Comparison of ENCODE assay signal across 8 cellular contexts in the genomic region with DNA sequence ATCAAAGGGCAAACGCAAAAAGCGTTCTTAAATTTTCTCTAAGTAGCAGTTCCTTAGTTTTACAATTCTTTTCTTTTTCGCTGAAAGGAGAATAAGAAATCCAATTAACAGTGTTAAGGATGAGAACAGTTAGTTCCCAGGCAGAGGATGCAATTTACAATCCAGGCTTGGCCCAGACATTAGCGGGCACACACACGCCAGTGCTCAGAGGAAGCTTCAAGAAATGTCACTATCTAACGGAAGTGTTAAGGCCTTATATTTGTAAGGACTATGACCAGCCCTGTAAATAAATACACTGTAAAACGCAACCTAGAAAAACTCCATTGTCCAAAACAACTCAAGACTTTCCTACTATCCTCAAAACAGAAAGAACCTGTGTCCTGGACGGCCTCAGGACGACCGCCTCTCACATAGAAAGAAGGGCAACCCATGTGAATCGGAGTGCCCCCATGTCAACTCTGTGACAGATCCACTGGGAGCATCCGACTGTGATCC. TPM values are rescaled to one million over a fixed set of nuclear protein-coding genes. Genes with fewer than 3 reads are reported as not detected.
DNase-seq lines count a peak whose midpoint lies in the region; ATAC-seq, FAIRE-seq and TF ChIP-seq lines count a peak whose summit lies in the region.

No MANE protein-coding gene starts in this region.

- no peaks in the 10 kb centered on the region for H3K36me3 ChIP-seq in HUES48 (ENCODE audit: control insufficient read depth, insufficient read depth, low read length)
- no peaks in the 10 kb centered on the region for H3K36me3 ChIP-seq in HepG2 (replicated peaks in 1 of 2; ENCODE audit: control insufficient read depth in 1 of 2, insufficient read depth in 2 of 2, low read length in 2 of 2)
- no peaks in the 10 kb centered on the region for H3K36me3 ChIP-seq in testis (ENCODE audit: low read depth, missing control alignments)

- TF ChIP-seq CTCF in astrocyte of the cerebellum (IDR thresholded peaks at IDR 0.05; ENCODE audit: low read depth, low read length, missing control alignments) (no peak), HepG2 (CRISPR knock-in tag; IDR thresholded peaks at IDR 0.05) (no peak), testis (IDR thresholded peaks at IDR 0.05) (no peak)

- peak; percentile 57; the same call in 2 of the 3 replicates for ATAC-seq in HepG2
- no peak for ATAC-seq in GM18511 (IDR thresholded peaks at IDR 0.05; ENCODE audit: unreplicated experiment)
- no peak for ATAC-seq in HG03571 (IDR thresholded peaks at IDR 0.05; ENCODE audit: unreplicated experiment)

- peak overlapping the region; percentile 96 for H3K4me3 ChIP-seq in HUES48 (ENCODE audit: low read depth, low read length)
- H3K4me3 ChIP-seq in astrocyte of the cerebellum (ENCODE audit: low read depth, low read length) = peak overlapping the region; percentile 91
- peak overlapping the region; percentile 72 to 91 (median 79) for H3K4me3 ChIP-seq in HepG2 (replicated peaks in 1 of 3; ENCODE audit: insufficient read depth in 1 of 3, low read depth in 2 of 3, low read length in 3 of 3)
- H3K4me3 ChIP-seq in testis = peak overlapping the region; percentile 82 to 99

- TF ChIP-seq RAD21 in HepG2 (CRISPR knock-in tag; IDR thresholded peaks at IDR 0.05) = no peak

- H3K27ac ChIP-seq in HUES48 (ENCODE audit: low read depth, low read length) (peak overlapping the region; percentile 92), HepG2 (ENCODE audit: extremely low read length, insufficient read depth, low read length) (peak overlapping the region; percentile 89), testis (peak overlapping the region; percentile 94 to 97)

- H4K20me1 ChIP-seq in HepG2 (ENCODE audit: insufficient read depth, low read length) = no peaks in the 10 kb centered on the region

- H3K4me1 ChIP-seq in HUES48 (ENCODE audit: control insufficient read depth, insufficient read depth, low read length) (peaks cover 29% of the 10 kb centered on the region), HepG2 (ENCODE audit: insufficient read depth, low read length) (peaks cover 40% of the 10 kb centered on the region), testis (peaks cover 19% of the 10 kb centered on the region)

- peak; percentile 39 for DNase-seq in CD1c-positive myeloid dendritic cell (ENCODE audit: extremely low spot score)
- DNase-seq in astrocyte of the cerebellum (ENCODE audit: low read depth) = no peak
- DNase-seq in HepG2 (ENCODE audit: low spot score) = peak; percentile 35
- peak; percentile 30 for DNase-seq in testis
- no peak for DNase-seq in HEK293T (ENCODE audit: extremely low spot score)

- BruUV-seq in HepG2 (replicated peaks; lab: Mats Ljungman, UMichigan) = no TSS peak

- TF ChIP-seq POLR2A in HepG2 (IDR thresholded peaks at IDR 0.05; ENCODE audit: insufficient read depth in 1 of 2, low read depth in 2 of 2, low read length in 2 of 2) (no peak), testis (IDR thresholded peaks at IDR 0.05) (no peak)

- POLR2A ChIA-PET in HepG2 (lab: Yijun Ruan, JAX) (no interaction called here), HEK293T (lab: Yijun Ruan, JAX) (interaction anchor here (0.9 to 1.1 kb wide), 2 partner anchors 32 to 101 kb away, joined by 3 to 4 read pairs; no protein-coding TSS in a partner anchor)

- WGBS in HepG2 (ENCODE audit: low lambda C conversion rate) = 4% methylated on average over 10 of the region's 12 CpGs
- WGBS in testis, 2 donors = 0 to 2% methylated on average over 12 of the region's 12 CpGs

- in situ Hi-C loops in astrocyte of the cerebellum (cut with HindIII; ENCODE audit: low sequenced_read_pairs) = no loop called here
- in situ Hi-C loops in HepG2 (cut with HindIII; ENCODE audit: extremely low pct_ligation_motif_present, low pct_unique_long_range_greater_than_20kb) = no loop called here

- intact Hi-C loops in HepG2 (cut with micrococcal nuclease; ENCODE audit: unreplicated experiment) = loop anchor here (10.0 kb wide), 1 partner anchor 83 kb away; no protein-coding TSS in a partner anchor
- intact Hi-C loops in testis (cut with DNase I; ENCODE audit: low total_unique reads) = no loop called here

- H3K9me3 ChIP-seq in HUES48 (ENCODE audit: control insufficient read depth, insufficient read depth, low read length) (no peaks in the 10 kb centered on the region), HepG2 (ENCODE audit: low read length) (no peaks in the 10 kb centered on the region), testis (no peaks in the 10 kb centered on the region)

- H3K79me2 ChIP-seq in HepG2 (ENCODE audit: insufficient read depth, low read length) = peaks cover 47% of the 10 kb centered on the region

- H3K27me3 ChIP-seq in HUES48 (ENCODE audit: control insufficient read depth, insufficient read depth, low read length) (no peaks in the 10 kb centered on the region), HepG2 (ENCODE audit: control insufficient read depth in 1 of 2, insufficient read depth in 2 of 2, low read length in 2 of 2) (no peaks in the 10 kb centered on the region), testis (no peaks in the 10 kb centered on the region)

- CTCF ChIA-PET in HepG2 (lab: Yijun Ruan, JAX; ENCODE audit: low intra/inter-chr PET ratio, low total read pairs) (no interaction called here), HEK293T (lab: Yijun Ruan, JAX) (interaction anchor here (1.4 kb wide), 1 partner anchor 171 kb away, joined by 7 read pairs; a partner anchor contains a TSS)

- H3K4me2 ChIP-seq in HepG2 (ENCODE audit: low read depth, low read length) = peak overlapping the region; percentile 87

- FAIRE-seq in HepG2 (lab: Jason Lieb, UNC) = no peak

- TF ChIP-seq EP300 in HepG2 (IDR thresholded peaks at IDR 0.05; ENCODE audit: low read depth in 2 of 2, low read length in 2 of 2) = no peak
- no peak for TF ChIP-seq EP300 in HepG2 (CRISPR knock-in tag; IDR thresholded peaks at IDR 0.05; ENCODE audit: borderline replicate concordance)

- 0 out of 2 replicates have a peak overlapping the region, but pooled peaks have one; percentile 5 for H3K9ac ChIP-seq in HUES48 (ENCODE audit: low read depth, low read length)
- H3K9ac ChIP-seq in HepG2 (ENCODE audit: insufficient read depth, low read depth, low read length) = peak overlapping the region; percentile 91

- H2AFZ ChIP-seq in HepG2 (ENCODE audit: low read length) = peak overlapping the region; percentile 49

TF ChIP-seq in HepG2, 621 proteins besides CTCF, POLR2A, EP300 and RAD21 (continues in another document):
- TF ChIP-seq NCOA5 (CRISPR knock-in tag; IDR thresholded peaks at IDR 0.05) = no peak
- TF ChIP-seq ZBTB1 (CRISPR knock-in tag; IDR thresholded peaks at IDR 0.05; ENCODE audit: borderline replicate concordance) = no peak
- TF ChIP-seq GTF2F1 (IDR thresholded peaks at IDR 0.05; ENCODE audit: low read length) = no peak
- TF ChIP-seq ZFX (CRISPR knock-in tag; IDR thresholded peaks at IDR 0.05; ENCODE audit: low read depth) = 0 out of 2 replicates have a peak, but pooled peaks have one; percentile 18

TF ChIP-seq in HEK293T, 16 proteins besides CTCF, POLR2A, EP300 and RAD21:
- no peak for TF ChIP-seq FOXA1 (IDR thresholded peaks at IDR 0.05)
- no peak for TF ChIP-seq NFRKB (IDR thresholded peaks at IDR 0.05)
- no peak for TF ChIP-seq ARNT (IDR thresholded peaks at IDR 0.05)
- TF ChIP-seq HDGF (IDR thresholded peaks at IDR 0.05; ENCODE audit: borderline replicate concordance) = no peak
- no peak for TF ChIP-seq SUZ12 (IDR thresholded peaks at IDR 0.05)
- no peak for TF ChIP-seq FOXK2 (IDR thresholded peaks at IDR 0.05)
- TF ChIP-seq, protein P1, sequence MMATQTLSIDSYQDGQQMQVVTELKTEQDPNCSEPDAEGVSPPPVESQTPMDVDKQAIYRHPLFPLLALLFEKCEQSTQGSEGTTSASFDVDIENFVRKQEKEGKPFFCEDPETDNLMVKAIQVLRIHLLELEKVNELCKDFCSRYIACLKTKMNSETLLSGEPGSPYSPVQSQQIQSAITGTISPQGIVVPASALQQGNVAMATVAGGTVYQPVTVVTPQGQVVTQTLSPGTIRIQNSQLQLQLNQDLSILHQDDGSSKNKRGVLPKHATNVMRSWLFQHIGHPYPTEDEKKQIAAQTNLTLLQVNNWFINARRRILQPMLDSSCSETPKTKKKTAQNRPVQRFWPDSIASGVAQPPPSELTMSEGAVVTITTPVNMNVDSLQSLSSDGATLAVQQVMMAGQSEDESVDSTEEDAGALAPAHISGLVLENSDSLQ (IDR thresholded peaks at IDR 0.05) = no peak
- TF ChIP-seq ZNF384 (IDR thresholded peaks at IDR 0.05) = no peak
- TF ChIP-seq CTBP1 (IDR thresholded peaks at IDR 0.05; ENCODE audit: borderline replicate concordance) = no peak
- no peak for TF ChIP-seq LEF1 (IDR thresholded peaks at IDR 0.05; ENCODE audit: borderline replicate concordance)
- TF ChIP-seq SP1 (IDR thresholded peaks at IDR 0.05) = no peak

RNA-seq across cellular contexts. Expression of a gene that starts 1.3 kb away (rescaled TPM):
- total RNA-seq in HepG2 (2016; rRNA removed; fragmentation: Illumina TruSeq; extraction: Trizol) (23.9 and 32.2 TPM in 2 replicates), testis (10 to 100 TPM; 72.3 to 78.2 TPM)
- total RNA-seq in HepG2 (2016; cell fraction: cytosol; rRNA removed; fragmentation: Illumina TruSeq; extraction: Trizol; ENCODE audit: low read depth) = 16.0 and 18.9 TPM in 2 replicates
- 24.6 and 30.4 TPM in 2 replicates for total RNA-seq in HepG2 (2016; cell fraction: insoluble cytoplasmic fraction; rRNA removed; fragmentation: Illumina TruSeq; extraction: Trizol)
- total RNA-seq in HepG2 (2016; cell fraction: membrane; rRNA removed; fragmentation: Illumina TruSeq; extraction: Trizol) = 7.9 and 10.4 TPM in 2 replicates
- total RNA-seq in HepG2 (2016; cell fraction: nucleus; rRNA removed; fragmentation: Illumina TruSeq; extraction: Trizol) = 35.3 and 35.5 TPM in 2 replicates
- polyA plus RNA-seq in HepG2 (2011; rRNA removed) (5.6 and 7.3 TPM in 2 replicates), testis (ENCODE audit: insufficient read depth, low read depth, low replicate concordance) (31.6 TPM)
- polyA plus RNA-seq in HepG2 (2011; cell fraction: cytosol; rRNA removed) = 3.0 and 3.9 TPM in 2 replicates
- polyA plus RNA-seq in HepG2 (2011; cell fraction: nucleus; rRNA removed) = 6.2 and 7.2 TPM in 2 replicates
- 5.6 and 7.2 TPM in 2 replicates for polyA plus RNA-seq in HepG2 (2012)
- polyA plus RNA-seq in HepG2 (2016; cell fraction: cytosol; fragmentation: Illumina TruSeq; extraction: Trizol; ENCODE audit: low read depth) = 0.24 and 0.77 TPM in 2 replicates
- 11.5 and 12.3 TPM in 2 replicates for polyA plus RNA-seq in HepG2 (2016; cell fraction: insoluble cytoplasmic fraction; fragmentation: Illumina TruSeq; extraction: Trizol; ENCODE audit: low read depth)
- 1.3 and 1.7 TPM in 2 replicates for polyA plus RNA-seq in HepG2 (2016; cell fraction: membrane; fragmentation: Illumina TruSeq; extraction: Trizol; ENCODE audit: low read depth)
- polyA plus RNA-seq in HepG2 (2016; cell fraction: nucleus; fragmentation: Illumina TruSeq; extraction: Trizol; ENCODE audit: insufficient read depth, low read depth) = 15.1 and 15.8 TPM in 2 replicates
- polyA minus RNA-seq in HepG2 (2011; rRNA and poly(A)+ RNA removed; ENCODE audit: low replicate concordance) = 9.1 and 33.5 TPM in 2 replicates
- polyA minus RNA-seq in HepG2 (2011; cell fraction: cytosol; rRNA and poly(A)+ RNA removed) = 13.4 and 16.1 TPM in 2 replicates
- polyA minus RNA-seq in HepG2 (2011; cell fraction: nucleus; rRNA and poly(A)+ RNA removed) = 47.5 and 52.3 TPM in 2 replicates

Comparison
In these comparisons a context has a peak if more than half of its experiments do, and no peak if none do; other contexts are left out.
1. DNase-seq: peak in CD1c-positive myeloid dendritic cell (single experiment), HepG2 (single experiment) and testis (single experiment); none in astrocyte of the cerebellum (single experiment) and HEK293T (single experiment).
2. Peak in every context shown above with its lines, with median percentiles within 50 percentile points of each other: H3K27ac ChIP-seq and H3K4me3 ChIP-seq.